Comparison of ENCODE assay signal across 10 cellular contexts in the genomic region with DNA sequence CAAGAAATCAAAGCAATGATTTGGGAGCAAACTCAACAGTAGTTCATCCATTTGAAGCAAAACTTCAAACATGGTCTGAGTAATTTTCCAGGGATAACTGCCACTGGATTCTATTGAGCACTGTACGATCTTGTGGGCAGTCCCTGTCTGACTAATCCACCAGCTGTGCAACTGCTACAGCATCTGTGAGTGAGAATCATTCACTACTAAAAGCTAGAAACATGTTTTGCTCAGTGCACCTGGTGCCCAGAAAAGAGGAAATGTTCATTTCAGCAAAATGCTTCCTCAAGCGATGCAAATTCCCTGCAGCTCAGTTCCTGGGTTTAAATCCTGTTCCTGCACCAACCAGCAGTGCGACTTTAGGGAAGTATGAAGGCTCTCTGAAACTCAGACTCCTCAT.
DNase-seq lines count a peak whose midpoint lies in the region; ATAC-seq and TF ChIP-seq lines count a peak whose summit lies in the region.
"Had no signal": no experiment of that assay in that cellular context is flagged by ENCODE, and none has a peak within 500 bp of the region (broad histone marks: within the 10 kb centered on the region; RNA-seq: fewer than 3 reads in every experiment).

No MANE protein-coding gene starts in this region.

- H4K20me1 ChIP-seq in PC-9 (ENCODE audit: insufficient read depth), result no peaks in the 10 kb centered on the region

- ATAC-seq in GM19025 (IDR thresholded peaks at IDR 0.05; ENCODE audit: low read depth, unreplicated experiment) (peak; percentile 84), HG02759 (IDR thresholded peaks at IDR 0.05; ENCODE audit: unreplicated experiment) (peak; percentile 92), HG03565 (IDR thresholded peaks at IDR 0.05; ENCODE audit: unreplicated experiment) (peak; percentile 92)
- ATAC-seq in stimulated activated memory B cell treated with anti-CD40 and anti-IgM and Interleukin-4, amounts not matched to agents 10 μg/mL and 1 μg/mL and 100 μg/mL, for 72 hours, result peak; percentile 96

- H3K4me1 Mint-ChIP-seq in stimulated activated memory B cell treated with anti-CD40 and anti-IgM and Interleukin-4, amounts not matched to agents 10 μg/mL and 1 μg/mL and 100 μg/mL, for 72 hours, result peaks cover 26% of the 10 kb centered on the region
- H3K4me1 Mint-ChIP-seq in activated CD4-positive, alpha-beta T cell treated with anti-CD3 and anti-CD28 coated beads, Interleukin-2, amount 10 ng/mL, durations not matched to agents 24 days and 14 days, result no peaks in the 10 kb centered on the region

- peaks cover 4% of the 10 kb centered on the region; the same call in 1 of the 2 replicates for H3K27me3 ChIP-seq in PC-9 (ENCODE audit: insufficient read depth, low read depth)

- no peaks in the 10 kb centered on the region for H3K36me3 Mint-ChIP-seq in stimulated activated memory B cell treated with anti-CD40 and anti-IgM and Interleukin-4, amounts not matched to agents 10 μg/mL and 1 μg/mL and 100 μg/mL, for 72 hours
- H3K36me3 Mint-ChIP-seq in activated CD4-positive, alpha-beta T cell treated with anti-CD3 and anti-CD28 coated beads, Interleukin-2, amount 10 ng/mL, durations not matched to agents 24 days and 14 days (ENCODE audit: low read depth), result no peaks in the 10 kb centered on the region

- no peaks in the 10 kb centered on the region for H3K9me3 Mint-ChIP-seq in stimulated activated memory B cell treated with anti-CD40 and anti-IgM and Interleukin-4, amounts not matched to agents 10 μg/mL and 1 μg/mL and 100 μg/mL, for 72 hours
- H3K9me3 Mint-ChIP-seq in activated CD4-positive, alpha-beta T cell treated with anti-CD3 and anti-CD28 coated beads, Interleukin-2, amount 10 ng/mL, durations not matched to agents 24 days and 14 days, result peaks cover 10% of the 10 kb centered on the region

- H3K4me1 ChIP-seq in PC-9 (replicated peaks; ENCODE audit: insufficient read depth), result no peaks in the 10 kb centered on the region

- H3K4me2 ChIP-seq in PC-9, result no peak overlapping the region

- intact Hi-C loops in PC-9 (cut with micrococcal nuclease; ENCODE audit: unreplicated experiment), result no loop called here
- intact Hi-C loops in activated CD4-positive, alpha-beta T cell treated with anti-CD3 and anti-CD28 coated beads, Interleukin-2, amount 10 ng/mL, durations not matched to agents 24 days and 14 days (cut with micrococcal nuclease), result no loop called here

- H3K9me2 ChIP-seq in PC-9 (ENCODE audit: insufficient read depth), result no peaks in the 10 kb centered on the region

- CTCF ChIA-PET in PC-9 (lab: Charles Lee), result no interaction called here

- no peaks in the 10 kb centered on the region for H3K36me3 ChIP-seq in PC-9 (ENCODE audit: low read depth)

- no peak overlapping the region for H2AFZ ChIP-seq in PC-9

- H3K27me3 Mint-ChIP-seq in stimulated activated memory B cell treated with anti-CD40 and anti-IgM and Interleukin-4, amounts not matched to agents 10 μg/mL and 1 μg/mL and 100 μg/mL, for 72 hours, result no peaks in the 10 kb centered on the region
- no peaks in the 10 kb centered on the region for H3K27me3 Mint-ChIP-seq in activated CD4-positive, alpha-beta T cell treated with anti-CD3 and anti-CD28 coated beads, Interleukin-2, amount 10 ng/mL, durations not matched to agents 24 days and 14 days

- H3K27ac ChIP-seq in PC-9, result no peak overlapping the region

- DNase-seq in effector CD4-positive, alpha-beta T cell, result no peak
- no peak for DNase-seq in PC-9
- DNase-seq in HPDE6-E6E7 (ENCODE audit: extremely low spot score), result no peak
- no peak for DNase-seq in activated CD4-positive, alpha-beta T cell treated with anti-CD3 and anti-CD28 coated beads, Interleukin-2, amount 10 ng/mL, durations not matched to agents 24 days and 14 days
- DNase-seq: GDM1, NCI-H524 treated with DMSO at 0.1 percent for 48 hours had no signal

- H3K79me2 ChIP-seq in PC-9 (ENCODE audit: low read depth), result no peaks in the 10 kb centered on the region

- no peak for TF ChIP-seq CTCF in PC-9 (conservative IDR thresholded peaks at IDR 0.05)

- no peaks in the 10 kb centered on the region for H3F3A ChIP-seq in PC-9 (ENCODE audit: insufficient read depth, low read depth)

- H3K9me3 ChIP-seq in PC-9 (ENCODE audit: insufficient read depth, low read depth), result no peaks in the 10 kb centered on the region

- POLR2A ChIA-PET in PC-9 (lab: Charles Lee; ENCODE audit: unreplicated experiment), result no interaction called here

- H3K4me3 Mint-ChIP-seq in stimulated activated memory B cell treated with anti-CD40 and anti-IgM and Interleukin-4, amounts not matched to agents 10 μg/mL and 1 μg/mL and 100 μg/mL, for 72 hours, result no peak overlapping the region
- H3K4me3 Mint-ChIP-seq in activated CD4-positive, alpha-beta T cell treated with anti-CD3 and anti-CD28 coated beads, Interleukin-2, amount 10 ng/mL, durations not matched to agents 24 days and 14 days, result no peak overlapping the region

- BruUV-seq in PC-9 (replicated peaks; lab: Mats Ljungman, UMichigan), result no TSS peak

- H3K4me3 ChIP-seq in PC-9, result no peak overlapping the region

- H3K27ac Mint-ChIP-seq in stimulated activated memory B cell treated with anti-CD40 and anti-IgM and Interleukin-4, amounts not matched to agents 10 μg/mL and 1 μg/mL and 100 μg/mL, for 72 hours, result peak overlapping the region; percentile 65
- H3K27ac Mint-ChIP-seq in activated CD4-positive, alpha-beta T cell treated with anti-CD3 and anti-CD28 coated beads, Interleukin-2, amount 10 ng/mL, durations not matched to agents 24 days and 14 days, result no peak overlapping the region
